ENCODE assay signal across 1 cellular context in the genomic region with DNA sequence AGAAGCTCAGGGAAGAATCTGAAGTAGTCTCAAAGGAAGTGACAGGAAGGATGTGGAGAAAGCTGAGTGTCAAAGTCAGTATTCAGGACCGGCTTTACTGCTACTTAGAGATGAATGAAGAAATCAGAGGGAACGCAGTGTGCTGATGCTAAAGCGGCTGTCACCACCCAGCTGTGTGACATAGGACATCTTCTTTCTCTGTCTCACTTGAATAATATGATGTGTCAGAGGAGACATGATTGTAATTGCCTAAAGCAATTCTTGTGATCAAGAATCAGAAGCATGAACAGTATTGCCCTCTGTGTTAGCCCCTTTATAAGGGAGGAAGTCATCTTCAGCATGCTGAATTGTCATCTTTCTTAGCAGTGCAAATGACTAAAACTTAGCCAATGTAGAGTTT. TPM values are rescaled to one million over a fixed set of nuclear protein-coding genes. Genes with fewer than 3 reads are reported as not detected.
"Had no signal": no experiment of that assay in that cellular context is flagged by ENCODE, and none has a peak within 500 bp of the region (broad histone marks: within the 10 kb centered on the region; RNA-seq: fewer than 3 reads in every experiment).

No MANE protein-coding gene starts in this region.

RNA-seq across cellular contexts. Expression of a gene that starts 25.6 kb away (rescaled TPM):
- polyA plus RNA-seq: GM23248 had no signal

RNA-seq across cellular contexts. Expression of a gene that starts 52.1 kb away (rescaled TPM):
- polyA plus RNA-seq: GM23248 had no signal
